ENCODE assay signal across 23 cellular contexts in the genomic region with DNA sequence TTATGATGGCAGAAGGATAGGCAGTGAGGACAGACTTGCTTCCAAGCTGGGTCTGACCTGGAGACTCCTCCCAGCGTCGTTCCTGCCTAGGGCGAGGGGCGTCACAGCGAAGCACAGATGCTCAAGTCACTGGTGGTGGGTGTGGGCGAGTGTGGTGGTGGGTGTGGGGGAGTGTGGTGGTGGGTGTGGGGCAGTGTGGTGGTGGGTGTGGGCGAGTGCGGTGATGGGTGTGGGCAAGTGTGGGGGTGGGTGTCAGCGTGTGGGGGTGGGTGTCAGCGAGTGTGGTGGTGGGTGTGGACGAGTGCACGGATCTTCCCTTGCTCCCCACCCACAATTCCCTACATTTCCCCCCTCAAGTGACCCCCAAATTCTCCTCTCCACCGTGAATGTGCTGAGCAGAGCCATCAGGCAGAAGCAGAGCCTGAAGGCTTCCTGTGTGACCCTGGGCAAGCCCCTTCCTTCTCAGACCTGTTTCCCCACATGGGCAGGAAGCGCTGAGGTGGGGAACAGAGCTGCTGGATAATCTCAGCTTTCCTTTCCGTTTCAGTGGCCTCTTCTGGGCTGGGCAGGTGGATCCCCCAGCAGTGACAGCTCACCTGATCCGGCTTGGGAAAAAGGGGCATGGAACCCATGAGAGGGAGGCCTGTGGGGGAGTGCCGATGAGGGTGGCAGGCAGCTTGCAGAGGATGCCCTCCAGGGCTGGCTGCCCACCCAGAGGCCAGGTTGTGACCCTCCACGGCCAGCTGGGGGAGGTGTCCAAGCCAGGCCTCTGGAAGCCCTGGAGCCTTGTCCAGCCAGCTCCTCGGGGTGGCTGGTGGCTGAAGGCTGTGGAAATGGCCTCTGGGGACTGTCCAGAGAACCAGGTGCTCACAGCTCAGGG. TPM values are rescaled to one million over a fixed set of nuclear protein-coding genes. Genes with fewer than 3 reads are reported as not detected.
"Had no signal": no experiment of that assay in that cellular context is flagged by ENCODE, and none has a peak within 500 bp of the region (broad histone marks: within the 10 kb centered on the region; RNA-seq: fewer than 3 reads in every experiment).

No MANE protein-coding gene starts in this region.

- H3K4me1 Mint-ChIP-seq: activated naive CD8-positive, alpha-beta T cell treated with anti-CD3 and anti-CD28 coated beads, Interleukin-2, amount 50 U/mL, for 24 hours had no signal

- H3K36me3 ChIP-seq: sigmoid colon, tibial nerve, vagina had no signal

- ATAC-seq: activated naive CD8-positive, alpha-beta T cell treated with anti-CD3 and anti-CD28 coated beads, Interleukin-2, amount 50 U/mL, for 24 hours; left ventricle myocardium superior; T-helper 17 cell had no signal

- H3K27ac Mint-ChIP-seq: activated naive CD8-positive, alpha-beta T cell treated with anti-CD3 and anti-CD28 coated beads, Interleukin-2, amount 50 U/mL, for 24 hours; dendritic cell treated with granulocyte-macrophage colony-stimulating factor and Interleukin-4, amounts not matched to agents 40 ng/mL and 50 ng/mL, for 4 days; stimulated activated naive CD8-positive, alpha-beta T cell treated with anti-CD3 and anti-CD28 coated beads, Interleukin-15, Interleukin-2, amounts not matched to agents 100 ng/mL and 50 ng/mL, for 24 hours; T-helper 17 cell had no signal

- H3K9me3 ChIP-seq: sigmoid colon, tibial nerve, vagina had no signal

- H3K4me3 Mint-ChIP-seq: activated naive CD8-positive, alpha-beta T cell treated with anti-CD3 and anti-CD28 coated beads, Interleukin-2, amount 50 U/mL, for 24 hours; dendritic cell treated with granulocyte-macrophage colony-stimulating factor and Interleukin-4, amounts not matched to agents 40 ng/mL and 50 ng/mL, for 4 days; stimulated activated naive CD8-positive, alpha-beta T cell treated with anti-CD3 and anti-CD28 coated beads, Interleukin-15, Interleukin-2, amounts not matched to agents 100 ng/mL and 50 ng/mL, for 24 hours; T-helper 17 cell had no signal

- H3K27me3 ChIP-seq: vagina had no signal

- DNase-seq: activated CD4-positive, alpha-beta T cell treated with anti-CD3 and anti-CD28 coated beads for 4 hours; activated CD4-positive, alpha-beta T cell treated with anti-CD3 and anti-CD28 coated beads, Interleukin-2, amount 50 U/mL, for 48 hours; activated CD4-positive, CD25-positive, alpha-beta regulatory T cell; activated effector memory CD4-positive, alpha-beta T cell treated with anti-CD3 and anti-CD28 coated beads, Interleukin-2, amount 50 U/mL, for 16 hours; activated naive CD4-positive, alpha-beta T cell treated with anti-CD3 and anti-CD28 coated beads, Interleukin-2, amount 50 U/mL, for 16 hours; activated naive CD8-positive, alpha-beta T cell treated with anti-CD3 and anti-CD28 coated beads, Interleukin-2, amount 50 U/mL, for 24 hours; effector CD4-positive, alpha-beta T cell; foreskin melanocyte; kidney glomerular epithelial cell; left ventricle myocardium superior; sigmoid colon; stimulated activated CD4-positive, alpha-beta T cell treated with anti-CD3 and anti-CD28 coated beads, Interleukin-2, amount 100 ng/mL, for 48 hours; stimulated activated CD8-positive, alpha-beta memory T cell treated with anti-CD3 and anti-CD28 coated beads, Interleukin-4, amount 100 ng/mL, for 48 hours; SW 1271; T-helper 17 cell had no signal

- H3K4me3 ChIP-seq: sigmoid colon, tibial nerve, vagina had no signal

- H3K4me1 ChIP-seq: sigmoid colon, vagina had no signal

- H3K27ac ChIP-seq: sigmoid colon, tibial nerve, vagina had no signal

- H3K9me3 Mint-ChIP-seq: activated naive CD8-positive, alpha-beta T cell treated with anti-CD3 and anti-CD28 coated beads, Interleukin-2, amount 50 U/mL, for 24 hours; dendritic cell treated with granulocyte-macrophage colony-stimulating factor and Interleukin-4, amounts not matched to agents 40 ng/mL and 50 ng/mL, for 4 days; stimulated activated naive CD8-positive, alpha-beta T cell treated with anti-CD3 and anti-CD28 coated beads, Interleukin-15, Interleukin-2, amounts not matched to agents 100 ng/mL and 50 ng/mL, for 24 hours had no signal

RNA-seq across cellular contexts. Expression of a gene that starts 42.9 kb away (rescaled TPM):
- total RNA-seq: cardiac septum, omental fat pad, sigmoid colon, T-helper 17 cell, vagina had no signal

RNA-seq across cellular contexts. Expression of a gene that starts 43.0 kb away (rescaled TPM):
- total RNA-seq: cardiac septum, renal cortical epithelial cell, T-helper 17 cell had no signal
- polyA plus RNA-seq: neural cell had no signal
